19 cellular contexts compared by ENCODE assay signal in the genomic region with DNA sequence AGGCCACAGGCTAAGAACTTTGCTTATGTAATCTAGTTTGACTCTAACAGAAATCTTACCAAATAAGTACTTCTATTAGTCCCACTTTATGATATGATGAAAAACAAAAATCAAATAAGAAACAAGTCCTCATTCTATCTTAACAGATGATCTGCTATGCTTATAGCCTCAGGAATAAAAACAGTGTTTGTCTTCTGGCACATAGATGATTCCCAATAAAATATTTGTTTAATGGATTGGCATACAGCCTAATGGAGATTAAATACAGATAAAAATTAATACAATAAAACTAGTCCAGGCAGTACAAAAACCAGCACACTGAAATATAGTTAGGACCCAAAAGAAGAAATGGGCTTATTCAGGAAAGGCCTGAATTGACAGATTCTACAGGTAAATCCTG.
"Had no signal": no experiment of that assay in that cellular context is flagged by ENCODE, and none has a peak within 500 bp of the region (broad histone marks: within the 10 kb centered on the region; RNA-seq: fewer than 3 reads in every experiment).

No MANE protein-coding gene starts in this region.

- H3K9me3 ChIP-seq: esophagus muscularis mucosa, gastroesophageal sphincter, heart right ventricle, left lung, lower lobe of right lung, mucosa of descending colon had no signal

- DNase-seq: dermis blood vessel endothelial cell; dorsolateral prefrontal cortex; effector CD4-positive, alpha-beta T cell; effector memory CD4-positive, alpha-beta T cell; foreskin keratinocyte; glutamatergic neuron; head of caudate nucleus; heart right ventricle; hippocampal formation; left cardiac atrium; left lung; left ventricle myocardium superior; lower lobe of right lung; mesenchymal stem cell; mucosa of descending colon; naive B cell had no signal

- H3K4me1 ChIP-seq: esophagus muscularis mucosa, foreskin keratinocyte, gastroesophageal sphincter, heart right ventricle, left lung, lower lobe of right lung had no signal

- ATAC-seq: foreskin keratinocyte, gastroesophageal sphincter, heart right ventricle, left cardiac atrium, left lung, left ventricle myocardium superior, lower lobe of right lung, mucosa of descending colon had no signal

- H3K4me3 ChIP-seq: coronary artery, dorsolateral prefrontal cortex, esophagus muscularis mucosa, gastroesophageal sphincter, heart right ventricle, left lung, lower lobe of right lung, mucosa of descending colon had no signal

- H3K27ac ChIP-seq: coronary artery, dorsolateral prefrontal cortex, esophagus muscularis mucosa, foreskin keratinocyte, gastroesophageal sphincter, heart right ventricle, left lung, lower lobe of right lung had no signal

- H3K27me3 ChIP-seq: dorsolateral prefrontal cortex, esophagus muscularis mucosa, foreskin keratinocyte, gastroesophageal sphincter, heart right ventricle, left lung had no signal

- H3K36me3 ChIP-seq: esophagus muscularis mucosa, gastroesophageal sphincter, heart right ventricle, left lung, lower lobe of right lung had no signal
